ENCODE assay signal across 8 cellular contexts in genomic region chr12:98743362-98743953, GRCh38.
DNase-seq lines count a peak whose midpoint lies in the region; ATAC-seq and TF ChIP-seq lines count a peak whose summit lies in the region.

No MANE protein-coding gene starts in this region.

- no peak overlapping the region for H3K4me2 ChIP-seq in Karpas-422 (ENCODE audit: low read depth, low read length, poor library complexity, severe bottlenecking)

- H3K27ac ChIP-seq in CD4-positive, alpha-beta memory T cell (ENCODE audit: low read depth, low read length) = no peak overlapping the region
- H3K27ac ChIP-seq in Karpas-422 (ENCODE audit: low read length) = no peak overlapping the region

- H3K4me3 Mint-ChIP-seq in CD4-positive, alpha-beta memory T cell = no peak overlapping the region
- no peak overlapping the region for H3K4me3 Mint-ChIP-seq in activated CD8-positive, alpha-beta T cell treated with anti-CD3 and anti-CD28 coated beads for 36 hours

- H3K27me3 ChIP-seq in CD4-positive, alpha-beta memory T cell (ENCODE audit: insufficient read depth, low read length) = no peaks in the 10 kb centered on the region
- H3K27me3 ChIP-seq in Karpas-422 (ENCODE audit: low read length) = no peaks in the 10 kb centered on the region; the same call in 1 of the 2 replicates

- peaks cover 6 to 14% (median 10%) of the 10 kb centered on the region in 4 donors for H3K4me1 Mint-ChIP-seq in CD4-positive, alpha-beta memory T cell
- H3K4me1 Mint-ChIP-seq in activated CD8-positive, alpha-beta T cell treated with anti-CD3 and anti-CD28 coated beads for 36 hours (ENCODE audit: low read depth) = peaks cover 29% of the 10 kb centered on the region

- peak in 3 of 5 donors; percentile 5 to 24 (median 19) for DNase-seq in CD4-positive, alpha-beta memory T cell
- DNase-seq in Karpas-422 (peak; percentile 78), left kidney (ENCODE audit: low read depth, low spot score) (peak; percentile 55), 8988T (no peak), DMS79 treated with DMSO at 0.1 percent for 48 hours (lab: John Stamatoyannopoulos, UW) (no peak), AG08396 (ENCODE audit: low spot score) (no peak)
- DNase-seq in activated CD8-positive, alpha-beta T cell treated with anti-CD3 and anti-CD28 coated beads for 36 hours = peak; percentile 68

- peaks cover 11 to 20% of the 10 kb centered on the region in 2 donors for H3K27me3 Mint-ChIP-seq in CD4-positive, alpha-beta memory T cell
- H3K27me3 Mint-ChIP-seq in activated CD8-positive, alpha-beta T cell treated with anti-CD3 and anti-CD28 coated beads for 36 hours = peaks cover 31% of the 10 kb centered on the region

- ATAC-seq in GM19351 (IDR thresholded peaks at IDR 0.05; ENCODE audit: unreplicated experiment) = peak; percentile 55
- ATAC-seq in activated CD8-positive, alpha-beta T cell treated with anti-CD3 and anti-CD28 coated beads for 36 hours = peak; percentile 35

- no peak overlapping the region for H3K9ac ChIP-seq in Karpas-422 (ENCODE audit: low read length)

- peak; percentile 70 for TF ChIP-seq CTCF in activated CD8-positive, alpha-beta T cell treated with anti-CD3 and anti-CD28 coated beads for 36 hours (IDR thresholded peaks at IDR 0.05)

- peak overlapping the region in 1 of 7 donors; percentile 50 for H3K27ac Mint-ChIP-seq in CD4-positive, alpha-beta memory T cell
- H3K27ac Mint-ChIP-seq in activated CD8-positive, alpha-beta T cell treated with anti-CD3 and anti-CD28 coated beads for 36 hours = no peak overlapping the region

- POLR2A ChIA-PET in CD4-positive, alpha-beta memory T cell (lab: Charles Lee; ENCODE audit: partially characterized antibody) = no interaction called here
- POLR2A ChIA-PET in activated CD8-positive, alpha-beta T cell treated with anti-CD3 and anti-CD28 coated beads for 36 hours (lab: Charles Lee) = no interaction called here

- H3K9me3 Mint-ChIP-seq in CD4-positive, alpha-beta memory T cell = peaks cover 0 to 4% (median 0%) of the 10 kb centered on the region in 8 donors
- H3K9me3 Mint-ChIP-seq in activated CD8-positive, alpha-beta T cell treated with anti-CD3 and anti-CD28 coated beads for 36 hours = no peaks in the 10 kb centered on the region

- no peaks in the 10 kb centered on the region for H3K36me3 ChIP-seq in CD4-positive, alpha-beta memory T cell (ENCODE audit: insufficient read depth, low read length)
- H3K36me3 ChIP-seq in Karpas-422 (ENCODE audit: insufficient read depth, low read length) = no peaks in the 10 kb centered on the region

- CTCF ChIA-PET in CD4-positive, alpha-beta memory T cell (lab: Charles Lee; ENCODE audit: partially characterized antibody) = interaction anchor here (0.7 to 3.0 kb wide), 5 partner anchors 9 to 22 kb away, joined by 3 to 12 read pairs (median 3); no protein-coding TSS in a partner anchor
- CTCF ChIA-PET in activated CD8-positive, alpha-beta T cell treated with anti-CD3 and anti-CD28 coated beads for 36 hours (lab: Charles Lee) = interaction anchor here (0.9 to 1.7 kb wide), 7 partner anchors 9 to 255 kb away, joined by 3 to 6 read pairs (median 4); no protein-coding TSS in a partner anchor

- peaks cover 20% of the 10 kb centered on the region for H3K4me1 ChIP-seq in CD4-positive, alpha-beta memory T cell (ENCODE audit: insufficient read depth, low read length)
- peaks cover 20% of the 10 kb centered on the region for H3K4me1 ChIP-seq in Karpas-422 (ENCODE audit: low read length)

- H4K20me1 ChIP-seq in Karpas-422 (ENCODE audit: insufficient read depth, low read depth, low read length) = no peaks in the 10 kb centered on the region

- no peaks in the 10 kb centered on the region for H3K9me2 ChIP-seq in Karpas-422 (replicated peaks; ENCODE audit: insufficient read depth, low read length)

- H3K4me3 ChIP-seq in CD4-positive, alpha-beta memory T cell (ENCODE audit: low read length in 2 of 2) = no peak overlapping the region
- H3K4me3 ChIP-seq in Karpas-422 (ENCODE audit: low read length) = no peak overlapping the region

- no peaks in the 10 kb centered on the region for H3K79me2 ChIP-seq in Karpas-422 (ENCODE audit: low read length)

- H3K9me3 ChIP-seq in CD4-positive, alpha-beta memory T cell (ENCODE audit: control insufficient read depth in 1 of 2, low read length in 2 of 2) = no peaks in the 10 kb centered on the region
- no peaks in the 10 kb centered on the region for H3K9me3 ChIP-seq in Karpas-422 (ENCODE audit: low read length)

- intact Hi-C loops in CD4-positive, alpha-beta memory T cell (cut with micrococcal nuclease) = loop anchor here (1.0 kb wide), 1 partner anchor 44 kb away; no protein-coding TSS in a partner anchor
- intact Hi-C loops in activated CD8-positive, alpha-beta T cell treated with anti-CD3 and anti-CD28 coated beads for 36 hours (cut with micrococcal nuclease) = loop anchor here (5.0 kb wide), 1 partner anchor 41 kb away; no protein-coding TSS in a partner anchor

- H2AFZ ChIP-seq in Karpas-422 (ENCODE audit: low read length) = no peak overlapping the region

- H3K36me3 Mint-ChIP-seq in CD4-positive, alpha-beta memory T cell = no peaks in the 10 kb centered on the region
- no peaks in the 10 kb centered on the region for H3K36me3 Mint-ChIP-seq in activated CD8-positive, alpha-beta T cell treated with anti-CD3 and anti-CD28 coated beads for 36 hours (ENCODE audit: low read depth)

Comparison
In these comparisons a context has a peak if more than half of its experiments do, and no peak if none do; other contexts are left out.
1. DNase-seq: peak in CD4-positive, alpha-beta memory T cell (3 of 5), Karpas-422 (single experiment), activated CD8-positive, alpha-beta T cell treated with anti-CD3 and anti-CD28 coated beads for 36 hours (single experiment) and left kidney (single experiment); none in 8988T (single experiment), DMS79 treated with DMSO at 0.1 percent for 48 hours (single experiment) and AG08396 (single experiment).